1 cellular context compared by ENCODE assay signal in genomic region chr2:126676814-126677538, GRCh38.
TF ChIP-seq lines count a peak whose summit lies in the region.

No MANE protein-coding gene starts in this region.

TF ChIP-seq in GM23338, 12 proteins besides CTCF, POLR2A, EP300 and RAD21:
- no peak for TF ChIP-seq STAT1 (IDR thresholded peaks at IDR 0.05; ENCODE audit: unreplicated experiment)
- TF ChIP-seq REST (IDR thresholded peaks at IDR 0.05; ENCODE audit: unreplicated experiment), result no peak
- TF ChIP-seq EZH2phosphoT487 (IDR thresholded peaks at IDR 0.05; ENCODE audit: unreplicated experiment), result no peak
- no peak for TF ChIP-seq ZNF462 (CRISPR knock-in tag; IDR thresholded peaks at IDR 0.05)
- TF ChIP-seq ETS1 (IDR thresholded peaks at IDR 0.05), result no peak
- no peak for TF ChIP-seq EZH2 (IDR thresholded peaks at IDR 0.05; ENCODE audit: low read depth, unreplicated experiment)
